ENCODE assay signal across 10 cellular contexts in genomic region chr2:199464614-199465352, GRCh38. TPM values are rescaled to one million over a fixed set of nuclear protein-coding genes. Genes with fewer than 3 reads are reported as not detected.
DNase-seq lines count a peak whose midpoint lies in the region; ATAC-seq and TF ChIP-seq lines count a peak whose summit lies in the region.
"Had no signal": no experiment of that assay in that cellular context is flagged by ENCODE, and none has a peak within 500 bp of the region (broad histone marks: within the 10 kb centered on the region; RNA-seq: fewer than 3 reads in every experiment).

No MANE protein-coding gene starts in this region.

- H3K27ac Mint-ChIP-seq in activated CD4-positive, alpha-beta memory T cell treated with anti-CD3 and anti-CD28 coated beads, Interleukin-2, amount 10 ng/mL, durations not matched to agents 7 days and 5 days = peak overlapping the region; percentile 52
- H3K27ac Mint-ChIP-seq in activated CD4-positive, alpha-beta memory T cell treated with anti-CD3 and anti-CD28 coated beads for 36 hours = no peak overlapping the region
- H3K27ac Mint-ChIP-seq in activated naive CD8-positive, alpha-beta T cell treated with anti-CD3 and anti-CD28 coated beads, Interleukin-2, amount 10 ng/mL, durations not matched to agents 7 days and 5 days = peak overlapping the region; percentile 78
- no peak overlapping the region for H3K27ac Mint-ChIP-seq in immature natural killer cell

- H3K27me3 Mint-ChIP-seq in activated CD4-positive, alpha-beta memory T cell treated with anti-CD3 and anti-CD28 coated beads, Interleukin-2, amount 10 ng/mL, durations not matched to agents 7 days and 5 days = peaks cover 86% of the 10 kb centered on the region
- peaks cover 81% of the 10 kb centered on the region for H3K27me3 Mint-ChIP-seq in activated CD4-positive, alpha-beta memory T cell treated with anti-CD3 and anti-CD28 coated beads for 36 hours
- H3K27me3 Mint-ChIP-seq in activated naive CD8-positive, alpha-beta T cell treated with anti-CD3 and anti-CD28 coated beads, Interleukin-2, amount 10 ng/mL, durations not matched to agents 7 days and 5 days = peaks cover 87% of the 10 kb centered on the region
- H3K27me3 Mint-ChIP-seq in immature natural killer cell (ENCODE audit: low read depth in 3 of 3) = peaks cover 52 to 61% (median 52%) of the 10 kb centered on the region in 3 donors

- H3K9me3 Mint-ChIP-seq in activated CD4-positive, alpha-beta memory T cell treated with anti-CD3 and anti-CD28 coated beads, Interleukin-2, amount 10 ng/mL, durations not matched to agents 7 days and 5 days = no peaks in the 10 kb centered on the region
- no peaks in the 10 kb centered on the region for H3K9me3 Mint-ChIP-seq in activated CD4-positive, alpha-beta memory T cell treated with anti-CD3 and anti-CD28 coated beads for 36 hours
- peaks cover 3% of the 10 kb centered on the region for H3K9me3 Mint-ChIP-seq in activated naive CD8-positive, alpha-beta T cell treated with anti-CD3 and anti-CD28 coated beads, Interleukin-2, amount 10 ng/mL, durations not matched to agents 7 days and 5 days
- H3K9me3 Mint-ChIP-seq in immature natural killer cell = peaks cover 0 to 26% (median 4%) of the 10 kb centered on the region in 6 donors

- H3K9ac ChIP-seq in skeletal muscle tissue (ENCODE audit: low read depth in 1 of 3, low read length in 3 of 3) = peak overlapping the region in 1 of 3 donors; percentile 40

- no peak for ATAC-seq in activated naive CD8-positive, alpha-beta T cell treated with anti-CD3 and anti-CD28 coated beads, Interleukin-2, amount 10 ng/mL, durations not matched to agents 7 days and 5 days (ENCODE audit: low read depth)

- H3K36me3 Mint-ChIP-seq in activated CD4-positive, alpha-beta memory T cell treated with anti-CD3 and anti-CD28 coated beads, Interleukin-2, amount 10 ng/mL, durations not matched to agents 7 days and 5 days (ENCODE audit: low read depth) = peaks cover 16% of the 10 kb centered on the region
- peaks cover 2% of the 10 kb centered on the region for H3K36me3 Mint-ChIP-seq in activated CD4-positive, alpha-beta memory T cell treated with anti-CD3 and anti-CD28 coated beads for 36 hours
- H3K36me3 Mint-ChIP-seq in activated naive CD8-positive, alpha-beta T cell treated with anti-CD3 and anti-CD28 coated beads, Interleukin-2, amount 10 ng/mL, durations not matched to agents 7 days and 5 days = peaks cover 2% of the 10 kb centered on the region
- no peaks in the 10 kb centered on the region for H3K36me3 Mint-ChIP-seq in immature natural killer cell

- TF ChIP-seq CTCF in GM10266 (IDR thresholded peaks at IDR 0.05; ENCODE audit: control insufficient read depth, insufficient read depth, low read depth, missing control alignments) = no peak

- peaks cover 88 to 99% (median 90%) of the 10 kb centered on the region in 3 donors for H3K27me3 ChIP-seq in skeletal muscle tissue (ENCODE audit: control insufficient read depth in 3 of 3, insufficient read depth in 3 of 3, low read length in 3 of 3)

- POLR2A ChIA-PET in activated CD4-positive, alpha-beta memory T cell treated with anti-CD3 and anti-CD28 coated beads, Interleukin-2, amount 10 ng/mL, durations not matched to agents 7 days and 5 days (lab: Charles Lee) = interaction anchor here (1.0 kb wide), 1 partner anchor 25 kb away, joined by 3 read pairs; no protein-coding TSS in a partner anchor
- POLR2A ChIA-PET in activated CD4-positive, alpha-beta memory T cell treated with anti-CD3 and anti-CD28 coated beads for 36 hours (lab: Charles Lee) = no interaction called here
- POLR2A ChIA-PET in activated naive CD8-positive, alpha-beta T cell treated with anti-CD3 and anti-CD28 coated beads, Interleukin-2, amount 10 ng/mL, durations not matched to agents 7 days and 5 days (lab: Charles Lee) = no interaction called here

- peaks cover 17 to 34% (median 21%) of the 10 kb centered on the region in 3 donors for H3K4me1 ChIP-seq in skeletal muscle tissue (ENCODE audit: control insufficient read depth in 3 of 3, insufficient read depth in 3 of 3, low read length in 3 of 3)

- CTCF ChIA-PET in activated CD4-positive, alpha-beta memory T cell treated with anti-CD3 and anti-CD28 coated beads, Interleukin-2, amount 10 ng/mL, durations not matched to agents 7 days and 5 days (lab: Charles Lee) = interaction anchor here (1.3 kb wide), 1 partner anchor 24 kb away, joined by 3 read pairs; no protein-coding TSS in a partner anchor
- CTCF ChIA-PET in activated CD4-positive, alpha-beta memory T cell treated with anti-CD3 and anti-CD28 coated beads for 36 hours (lab: Charles Lee) = interaction anchor here (0.6 to 2.2 kb wide), 3 partner anchors 9 to 500 kb away, joined by 3 to 6 read pairs (median 4); no protein-coding TSS in a partner anchor

- H3K27ac ChIP-seq in skeletal muscle tissue (ENCODE audit: low read depth, low read length) = no peak overlapping the region

- H3K4me3 Mint-ChIP-seq in activated CD4-positive, alpha-beta memory T cell treated with anti-CD3 and anti-CD28 coated beads, Interleukin-2, amount 10 ng/mL, durations not matched to agents 7 days and 5 days = no peak overlapping the region
- H3K4me3 Mint-ChIP-seq in activated CD4-positive, alpha-beta memory T cell treated with anti-CD3 and anti-CD28 coated beads for 36 hours = no peak overlapping the region
- peak overlapping the region; percentile 20 for H3K4me3 Mint-ChIP-seq in activated naive CD8-positive, alpha-beta T cell treated with anti-CD3 and anti-CD28 coated beads, Interleukin-2, amount 10 ng/mL, durations not matched to agents 7 days and 5 days
- peak overlapping the region in 4 of 5 donors; percentile 26 to 75 (median 50) for H3K4me3 Mint-ChIP-seq in immature natural killer cell

- peaks cover 19% of the 10 kb centered on the region for H3K4me1 Mint-ChIP-seq in activated CD4-positive, alpha-beta memory T cell treated with anti-CD3 and anti-CD28 coated beads, Interleukin-2, amount 10 ng/mL, durations not matched to agents 7 days and 5 days
- H3K4me1 Mint-ChIP-seq in activated CD4-positive, alpha-beta memory T cell treated with anti-CD3 and anti-CD28 coated beads for 36 hours (ENCODE audit: low read depth) = peaks cover 24% of the 10 kb centered on the region
- H3K4me1 Mint-ChIP-seq in activated naive CD8-positive, alpha-beta T cell treated with anti-CD3 and anti-CD28 coated beads, Interleukin-2, amount 10 ng/mL, durations not matched to agents 7 days and 5 days = peaks cover 16% of the 10 kb centered on the region
- H3K4me1 Mint-ChIP-seq in immature natural killer cell = peaks cover 18 to 32% of the 10 kb centered on the region in 2 donors

- intact Hi-C loops in activated CD4-positive, alpha-beta memory T cell treated with anti-CD3 and anti-CD28 coated beads for 36 hours (cut with micrococcal nuclease) = no loop called here

- DNase-seq in activated CD4-positive, alpha-beta memory T cell treated with anti-CD3 and anti-CD28 coated beads, Interleukin-2, amount 10 ng/mL, durations not matched to agents 7 days and 5 days = no peak
- no peak for DNase-seq in activated CD4-positive, alpha-beta memory T cell treated with anti-CD3 and anti-CD28 coated beads for 36 hours
- DNase-seq in activated naive CD8-positive, alpha-beta T cell treated with anti-CD3 and anti-CD28 coated beads, Interleukin-2, amount 10 ng/mL, durations not matched to agents 7 days and 5 days = no peak
- DNase-seq in immature natural killer cell (no peak), iPS-NIHi11 (ENCODE audit: low spot score) (no peak), GM10266 (ENCODE audit: extremely low spot score) (no peak)
- no peak for DNase-seq in activated effector memory CD4-positive, alpha-beta T cell treated with Interleukin-2 at 50 U/mL for 16 hours
- DNase-seq: effector CD4-positive, alpha-beta T cell; NCI-H1436 treated with DMSO at 0.1 percent for 48 hours had no signal

- no peaks in the 10 kb centered on the region for H3K36me3 ChIP-seq in skeletal muscle tissue (ENCODE audit: control insufficient read depth in 3 of 3, insufficient read depth in 3 of 3, low read length in 3 of 3)

- H3K9me3 ChIP-seq in skeletal muscle tissue (ENCODE audit: control insufficient read depth in 3 of 3, low read length in 3 of 3) = no peaks in the 10 kb centered on the region

- H3K4me3 ChIP-seq in skeletal muscle tissue (ENCODE audit: low read length in 3 of 3) = peak overlapping the region in 2 of 3 donors; percentile 71 to 73

RNA-seq across cellular contexts. Expression of gene SATB2, which starts 7.0 kb away (rescaled TPM):
- total RNA-seq in activated CD4-positive, alpha-beta memory T cell treated with anti-CD3 and anti-CD28 coated beads, Interleukin-2, amount 10 ng/mL, durations not matched to agents 7 days and 5 days = under 1 TPM; 0.13 to 0.18 TPM
- under 1 TPM; 0.17 to 0.19 TPM for total RNA-seq in activated CD4-positive, alpha-beta memory T cell treated with anti-CD3 and anti-CD28 coated beads for 36 hours
- total RNA-seq in activated naive CD8-positive, alpha-beta T cell treated with anti-CD3 and anti-CD28 coated beads, Interleukin-2, amount 10 ng/mL, durations not matched to agents 7 days and 5 days = under 1 TPM; 0.06 to 0.11 TPM
- polyA plus RNA-seq in immature natural killer cell = under 1 TPM in 1 of 3 donors, not detected in 2; 0.07 TPM
- 3.7 TPM for total RNA-seq in skeletal muscle tissue

Comparison
In these comparisons a context has a peak if more than half of its experiments do, and no peak if none do; other contexts are left out.
1. H3K27ac Mint-ChIP-seq: peak in activated CD4-positive, alpha-beta memory T cell treated with anti-CD3 and anti-CD28 coated beads, Interleukin-2, amount 10 ng/mL, durations not matched to agents 7 days and 5 days (single experiment) and activated naive CD8-positive, alpha-beta T cell treated with anti-CD3 and anti-CD28 coated beads, Interleukin-2, amount 10 ng/mL, durations not matched to agents 7 days and 5 days (single experiment); none in activated CD4-positive, alpha-beta memory T cell treated with anti-CD3 and anti-CD28 coated beads for 36 hours (single experiment) and immature natural killer cell (0 of 6).
2. H3K4me3 Mint-ChIP-seq: peak in activated naive CD8-positive, alpha-beta T cell treated with anti-CD3 and anti-CD28 coated beads, Interleukin-2, amount 10 ng/mL, durations not matched to agents 7 days and 5 days (single experiment) and immature natural killer cell (4 of 5); none in activated CD4-positive, alpha-beta memory T cell treated with anti-CD3 and anti-CD28 coated beads, Interleukin-2, amount 10 ng/mL, durations not matched to agents 7 days and 5 days (single experiment) and activated CD4-positive, alpha-beta memory T cell treated with anti-CD3 and anti-CD28 coated beads for 36 hours (single experiment).